Comparison of ENCODE assay signal across 1 cellular context in genomic region chr1:46301406-46302090, GRCh38.
TF ChIP-seq lines count a peak whose summit lies in the region.

No MANE protein-coding gene starts in this region.

TF ChIP-seq in HEK293, 187 proteins besides CTCF, POLR2A, EP300 and RAD21 (continued from another document and continues in another):
- TF ChIP-seq, protein P1, sequence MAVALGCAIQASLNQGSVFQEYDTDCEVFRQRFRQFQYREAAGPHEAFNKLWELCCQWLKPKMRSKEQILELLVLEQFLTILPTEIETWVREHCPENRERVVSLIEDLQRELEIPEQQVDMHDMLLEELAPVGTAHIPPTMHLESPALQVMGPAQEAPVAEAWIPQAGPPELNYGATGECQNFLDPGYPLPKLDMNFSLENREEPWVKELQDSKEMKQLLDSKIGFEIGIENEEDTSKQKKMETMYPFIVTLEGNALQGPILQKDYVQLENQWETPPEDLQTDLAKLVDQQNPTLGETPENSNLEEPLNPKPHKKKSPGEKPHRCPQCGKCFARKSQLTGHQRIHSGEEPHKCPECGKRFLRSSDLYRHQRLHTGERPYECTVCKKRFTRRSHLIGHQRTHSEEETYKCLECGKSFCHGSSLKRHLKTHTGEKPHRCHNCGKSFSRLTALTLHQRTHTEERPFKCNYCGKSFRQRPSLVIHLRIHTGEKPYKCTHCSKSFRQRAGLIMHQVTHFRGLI (tag by site-specific recombination; IDR thresholded peaks at IDR 0.05), result peak; percentile 66; the same call in 1 of the 2 replicates
- TF ChIP-seq ZNF416 (tag by site-specific recombination; IDR thresholded peaks at IDR 0.05), result no peak
- TF ChIP-seq ZNF311 (tag by site-specific recombination; IDR thresholded peaks at IDR 0.05; ENCODE audit: borderline replicate concordance), result no peak
- TF ChIP-seq ZNF639 (tag by site-specific recombination; IDR thresholded peaks at IDR 0.05), result no peak
- TF ChIP-seq, protein P2, sequence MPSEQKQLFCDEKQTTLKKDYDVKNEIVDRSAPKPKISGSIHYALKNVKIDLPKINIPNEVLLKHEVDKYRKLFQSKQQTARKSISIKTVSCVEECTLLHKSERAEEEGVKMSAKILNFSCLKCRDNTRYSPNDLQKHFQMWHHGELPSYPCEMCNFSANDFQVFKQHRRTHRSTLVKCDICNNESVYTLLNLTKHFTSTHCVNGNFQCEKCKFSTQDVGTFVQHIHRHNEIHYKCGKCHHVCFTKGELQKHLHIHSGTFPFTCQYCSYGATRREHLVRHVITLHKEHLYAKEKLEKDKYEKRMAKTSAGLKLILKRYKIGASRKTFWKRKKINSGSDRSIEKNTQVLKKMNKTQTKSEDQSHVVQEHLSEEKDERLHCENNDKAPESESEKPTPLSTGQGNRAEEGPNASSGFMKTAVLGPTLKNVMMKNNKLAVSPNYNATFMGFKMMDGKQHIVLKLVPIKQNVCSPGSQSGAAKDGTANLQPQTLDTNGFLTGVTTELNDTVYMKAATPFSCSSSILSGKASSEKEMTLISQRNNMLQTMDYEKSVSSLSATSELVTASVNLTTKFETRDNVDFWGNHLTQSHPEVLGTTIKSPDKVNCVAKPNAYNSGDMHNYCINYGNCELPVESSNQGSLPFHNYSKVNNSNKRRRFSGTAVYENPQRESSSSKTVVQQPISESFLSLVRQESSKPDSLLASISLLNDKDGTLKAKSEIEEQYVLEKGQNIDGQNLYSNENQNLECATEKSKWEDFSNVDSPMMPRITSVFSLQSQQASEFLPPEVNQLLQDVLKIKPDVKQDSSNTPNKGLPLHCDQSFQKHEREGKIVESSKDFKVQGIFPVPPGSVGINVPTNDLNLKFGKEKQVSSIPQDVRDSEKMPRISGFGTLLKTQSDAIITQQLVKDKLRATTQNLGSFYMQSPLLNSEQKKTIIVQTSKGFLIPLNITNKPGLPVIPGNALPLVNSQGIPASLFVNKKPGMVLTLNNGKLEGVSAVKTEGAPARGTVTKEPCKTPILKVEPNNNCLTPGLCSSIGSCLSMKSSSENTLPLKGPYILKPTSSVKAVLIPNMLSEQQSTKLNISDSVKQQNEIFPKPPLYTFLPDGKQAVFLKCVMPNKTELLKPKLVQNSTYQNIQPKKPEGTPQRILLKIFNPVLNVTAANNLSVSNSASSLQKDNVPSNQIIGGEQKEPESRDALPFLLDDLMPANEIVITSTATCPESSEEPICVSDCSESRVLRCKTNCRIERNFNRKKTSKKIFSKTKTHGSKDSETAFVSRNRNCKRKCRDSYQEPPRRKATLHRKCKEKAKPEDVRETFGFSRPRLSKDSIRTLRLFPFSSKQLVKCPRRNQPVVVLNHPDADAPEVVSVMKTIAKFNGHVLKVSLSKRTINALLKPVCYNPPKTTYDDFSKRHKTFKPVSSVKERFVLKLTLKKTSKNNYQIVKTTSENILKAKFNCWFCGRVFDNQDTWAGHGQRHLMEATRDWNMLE (tag by site-specific recombination; conservative IDR thresholded peaks at IDR 0.05; ENCODE audit: low read depth), result no peak
- no peak for TF ChIP-seq ZNF324 (tag by site-specific recombination; IDR thresholded peaks at IDR 0.05)
- no peak for TF ChIP-seq ZNF658 (tag by site-specific recombination; IDR thresholded peaks at IDR 0.05)
- no peak for TF ChIP-seq ZNF529 (tag by site-specific recombination; IDR thresholded peaks at IDR 0.05; ENCODE audit: insufficient replicate concordance)
- TF ChIP-seq ZNF157 (tag by site-specific recombination; IDR thresholded peaks at IDR 0.05), result peak; percentile 10; the same call in 1 of the 2 replicates
- no peak; the same call in 1 of the 2 replicates for TF ChIP-seq ZNF423 (tag by site-specific recombination; IDR thresholded peaks at IDR 0.05)
- TF ChIP-seq YY1 (tag by site-specific recombination; IDR thresholded peaks at IDR 0.05), result 0 out of 2 replicates have a peak, but pooled peaks have one; percentile 10
- no peak for TF ChIP-seq ZNF626 (tag by site-specific recombination; IDR thresholded peaks at IDR 0.05)
- no peak for TF ChIP-seq ZNF155 (tag by site-specific recombination; IDR thresholded peaks at IDR 0.05)
- TF ChIP-seq, protein P3, sequence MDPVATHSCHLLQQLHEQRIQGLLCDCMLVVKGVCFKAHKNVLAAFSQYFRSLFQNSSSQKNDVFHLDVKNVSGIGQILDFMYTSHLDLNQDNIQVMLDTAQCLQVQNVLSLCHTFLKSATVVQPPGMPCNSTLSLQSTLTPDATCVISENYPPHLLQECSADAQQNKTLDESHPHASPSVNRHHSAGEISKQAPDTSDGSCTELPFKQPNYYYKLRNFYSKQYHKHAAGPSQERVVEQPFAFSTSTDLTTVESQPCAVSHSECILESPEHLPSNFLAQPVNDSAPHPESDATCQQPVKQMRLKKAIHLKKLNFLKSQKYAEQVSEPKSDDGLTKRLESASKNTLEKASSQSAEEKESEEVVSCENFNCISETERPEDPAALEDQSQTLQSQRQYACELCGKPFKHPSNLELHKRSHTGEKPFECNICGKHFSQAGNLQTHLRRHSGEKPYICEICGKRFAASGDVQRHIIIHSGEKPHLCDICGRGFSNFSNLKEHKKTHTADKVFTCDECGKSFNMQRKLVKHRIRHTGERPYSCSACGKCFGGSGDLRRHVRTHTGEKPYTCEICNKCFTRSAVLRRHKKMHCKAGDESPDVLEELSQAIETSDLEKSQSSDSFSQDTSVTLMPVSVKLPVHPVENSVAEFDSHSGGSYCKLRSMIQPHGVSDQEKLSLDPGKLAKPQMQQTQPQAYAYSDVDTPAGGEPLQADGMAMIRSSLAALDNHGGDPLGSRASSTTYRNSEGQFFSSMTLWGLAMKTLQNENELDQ (tag by site-specific recombination; IDR thresholded peaks at IDR 0.05; ENCODE audit: low read depth), result no peak
- no peak for TF ChIP-seq GLI2 (tag by site-specific recombination; IDR thresholded peaks at IDR 0.05; ENCODE audit: borderline replicate concordance, low read depth)
- TF ChIP-seq ZNF785 (tag by site-specific recombination; IDR thresholded peaks at IDR 0.05), result no peak
- TF ChIP-seq ZNF707 (tag by site-specific recombination; IDR thresholded peaks at IDR 0.05), result no peak
- no peak for TF ChIP-seq ZNF211 (tag by site-specific recombination; IDR thresholded peaks at IDR 0.05; ENCODE audit: low read depth)
- 0 out of 2 replicates have a peak, but pooled peaks have one; percentile 7 for TF ChIP-seq PRDM4 (tag by site-specific recombination; IDR thresholded peaks at IDR 0.05)
- TF ChIP-seq MYNN (tag by site-specific recombination; IDR thresholded peaks at IDR 0.05; ENCODE audit: borderline replicate concordance), result no peak
- TF ChIP-seq, protein P4, sequence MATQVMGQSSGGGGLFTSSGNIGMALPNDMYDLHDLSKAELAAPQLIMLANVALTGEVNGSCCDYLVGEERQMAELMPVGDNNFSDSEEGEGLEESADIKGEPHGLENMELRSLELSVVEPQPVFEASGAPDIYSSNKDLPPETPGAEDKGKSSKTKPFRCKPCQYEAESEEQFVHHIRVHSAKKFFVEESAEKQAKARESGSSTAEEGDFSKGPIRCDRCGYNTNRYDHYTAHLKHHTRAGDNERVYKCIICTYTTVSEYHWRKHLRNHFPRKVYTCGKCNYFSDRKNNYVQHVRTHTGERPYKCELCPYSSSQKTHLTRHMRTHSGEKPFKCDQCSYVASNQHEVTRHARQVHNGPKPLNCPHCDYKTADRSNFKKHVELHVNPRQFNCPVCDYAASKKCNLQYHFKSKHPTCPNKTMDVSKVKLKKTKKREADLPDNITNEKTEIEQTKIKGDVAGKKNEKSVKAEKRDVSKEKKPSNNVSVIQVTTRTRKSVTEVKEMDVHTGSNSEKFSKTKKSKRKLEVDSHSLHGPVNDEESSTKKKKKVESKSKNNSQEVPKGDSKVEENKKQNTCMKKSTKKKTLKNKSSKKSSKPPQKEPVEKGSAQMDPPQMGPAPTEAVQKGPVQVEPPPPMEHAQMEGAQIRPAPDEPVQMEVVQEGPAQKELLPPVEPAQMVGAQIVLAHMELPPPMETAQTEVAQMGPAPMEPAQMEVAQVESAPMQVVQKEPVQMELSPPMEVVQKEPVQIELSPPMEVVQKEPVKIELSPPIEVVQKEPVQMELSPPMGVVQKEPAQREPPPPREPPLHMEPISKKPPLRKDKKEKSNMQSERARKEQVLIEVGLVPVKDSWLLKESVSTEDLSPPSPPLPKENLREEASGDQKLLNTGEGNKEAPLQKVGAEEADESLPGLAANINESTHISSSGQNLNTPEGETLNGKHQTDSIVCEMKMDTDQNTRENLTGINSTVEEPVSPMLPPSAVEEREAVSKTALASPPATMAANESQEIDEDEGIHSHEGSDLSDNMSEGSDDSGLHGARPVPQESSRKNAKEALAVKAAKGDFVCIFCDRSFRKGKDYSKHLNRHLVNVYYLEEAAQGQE (tag by site-specific recombination; IDR thresholded peaks at IDR 0.05), result no peak
- TF ChIP-seq, protein P5, sequence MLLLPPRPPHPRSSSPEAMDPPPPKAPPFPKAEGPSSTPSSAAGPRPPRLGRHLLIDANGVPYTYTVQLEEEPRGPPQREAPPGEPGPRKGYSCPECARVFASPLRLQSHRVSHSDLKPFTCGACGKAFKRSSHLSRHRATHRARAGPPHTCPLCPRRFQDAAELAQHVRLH (tag by site-specific recombination; IDR thresholded peaks at IDR 0.05), result peak; percentile 67
- TF ChIP-seq, protein P6, sequence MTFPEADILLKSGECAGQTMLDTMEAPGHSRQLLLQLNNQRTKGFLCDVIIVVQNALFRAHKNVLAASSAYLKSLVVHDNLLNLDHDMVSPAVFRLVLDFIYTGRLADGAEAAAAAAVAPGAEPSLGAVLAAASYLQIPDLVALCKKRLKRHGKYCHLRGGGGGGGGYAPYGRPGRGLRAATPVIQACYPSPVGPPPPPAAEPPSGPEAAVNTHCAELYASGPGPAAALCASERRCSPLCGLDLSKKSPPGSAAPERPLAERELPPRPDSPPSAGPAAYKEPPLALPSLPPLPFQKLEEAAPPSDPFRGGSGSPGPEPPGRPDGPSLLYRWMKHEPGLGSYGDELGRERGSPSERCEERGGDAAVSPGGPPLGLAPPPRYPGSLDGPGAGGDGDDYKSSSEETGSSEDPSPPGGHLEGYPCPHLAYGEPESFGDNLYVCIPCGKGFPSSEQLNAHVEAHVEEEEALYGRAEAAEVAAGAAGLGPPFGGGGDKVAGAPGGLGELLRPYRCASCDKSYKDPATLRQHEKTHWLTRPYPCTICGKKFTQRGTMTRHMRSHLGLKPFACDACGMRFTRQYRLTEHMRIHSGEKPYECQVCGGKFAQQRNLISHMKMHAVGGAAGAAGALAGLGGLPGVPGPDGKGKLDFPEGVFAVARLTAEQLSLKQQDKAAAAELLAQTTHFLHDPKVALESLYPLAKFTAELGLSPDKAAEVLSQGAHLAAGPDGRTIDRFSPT (tag by site-specific recombination; IDR thresholded peaks at IDR 0.05), result peak; percentile 70; the same call in 1 of the 2 replicates
- peak; percentile 42; the same call in 1 of the 2 replicates for TF ChIP-seq ZNF24 (tag by site-specific recombination; IDR thresholded peaks at IDR 0.05)
- TF ChIP-seq MZF1 (tag by site-specific recombination; IDR thresholded peaks at IDR 0.05; ENCODE audit: borderline replicate concordance), result no peak
- TF ChIP-seq, protein P7, sequence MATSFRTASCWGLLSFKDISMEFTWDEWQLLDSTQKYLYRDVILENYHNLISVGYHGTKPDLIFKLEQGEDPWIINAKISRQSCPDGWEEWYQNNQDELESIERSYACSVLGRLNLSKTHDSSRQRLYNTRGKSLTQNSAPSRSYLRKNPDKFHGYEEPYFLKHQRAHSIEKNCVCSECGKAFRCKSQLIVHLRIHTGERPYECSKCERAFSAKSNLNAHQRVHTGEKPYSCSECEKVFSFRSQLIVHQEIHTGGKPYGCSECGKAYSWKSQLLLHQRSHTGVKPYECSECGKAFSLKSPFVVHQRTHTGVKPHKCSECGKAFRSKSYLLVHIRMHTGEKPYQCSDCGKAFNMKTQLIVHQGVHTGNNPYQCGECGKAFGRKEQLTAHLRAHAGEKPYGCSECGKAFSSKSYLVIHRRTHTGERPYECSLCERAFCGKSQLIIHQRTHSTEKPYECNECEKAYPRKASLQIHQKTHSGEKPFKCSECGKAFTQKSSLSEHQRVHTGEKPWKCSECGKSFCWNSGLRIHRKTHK (tag by site-specific recombination; IDR thresholded peaks at IDR 0.05), result no peak
- TF ChIP-seq SCRT2 (tag by site-specific recombination; IDR thresholded peaks at IDR 0.05), result no peak
- TF ChIP-seq ZNF530 (tag by site-specific recombination; IDR thresholded peaks at IDR 0.05; ENCODE audit: low read depth), result no peak
- TF ChIP-seq ZNF114 (tag by site-specific recombination; IDR thresholded peaks at IDR 0.05), result no peak
- TF ChIP-seq TRIM28 (IDR thresholded peaks at IDR 0.05; ENCODE audit: borderline replicate concordance, low read length), result no peak
- no peak for TF ChIP-seq ZNF274 (IDR thresholded peaks at IDR 0.05; ENCODE audit: low read length)
- no peak for TF ChIP-seq ZNF274 (tag by site-specific recombination; IDR thresholded peaks at IDR 0.05; ENCODE audit: borderline replicate concordance)
- no peak for TF ChIP-seq ZNF571 (tag by site-specific recombination; IDR thresholded peaks at IDR 0.05)
- no peak for TF ChIP-seq ZNF48 (tag by site-specific recombination; IDR thresholded peaks at IDR 0.05)
- no peak for TF ChIP-seq ZNF654 (tag by site-specific recombination; IDR thresholded peaks at IDR 0.05; ENCODE audit: low read depth)
- peak; percentile 31 for TF ChIP-seq WT1 (tag by site-specific recombination; IDR thresholded peaks at IDR 0.05)
- peak; percentile 98 for TF ChIP-seq ZNF600 (tag by site-specific recombination; IDR thresholded peaks at IDR 0.05)
- TF ChIP-seq FEZF1 (tag by site-specific recombination; IDR thresholded peaks at IDR 0.05), result 0 out of 2 replicates have a peak, but pooled peaks have one; percentile 6
- TF ChIP-seq ZNF623 (tag by site-specific recombination; IDR thresholded peaks at IDR 0.05), result peak; percentile 9
- no peak for TF ChIP-seq ZNF366 (tag by site-specific recombination; conservative IDR thresholded peaks at IDR 0.05)
- TF ChIP-seq ZNF747 (tag by site-specific recombination; IDR thresholded peaks at IDR 0.05), result no peak
